17 cellular contexts compared by ENCODE assay signal in the genomic region with DNA sequence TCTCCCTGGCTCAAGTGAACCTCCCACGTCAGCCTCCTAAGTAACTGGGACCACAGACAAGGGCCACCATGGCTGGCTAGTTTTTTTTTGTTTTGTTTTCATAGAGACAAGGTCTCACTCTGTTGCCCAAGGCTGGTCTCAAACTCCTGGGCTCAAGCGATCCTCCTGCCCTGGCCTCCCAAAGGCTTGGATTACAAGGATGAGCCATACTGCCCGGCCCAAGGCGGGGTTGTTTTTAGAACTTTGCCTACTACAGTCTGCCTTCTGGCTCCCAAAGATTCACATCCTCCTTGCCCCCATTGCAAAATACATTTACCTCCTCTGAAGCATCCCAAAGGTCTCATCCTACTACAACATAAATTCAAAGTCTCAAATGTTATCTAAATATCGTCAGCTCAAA. TPM values are rescaled to one million over a fixed set of nuclear protein-coding genes. Genes with fewer than 3 reads are reported as not detected.
DNase-seq lines count a peak whose midpoint lies in the region; ATAC-seq, FAIRE-seq and TF ChIP-seq lines count a peak whose summit lies in the region.
"Had no signal": no experiment of that assay in that cellular context is flagged by ENCODE, and none has a peak within 500 bp of the region (broad histone marks: within the 10 kb centered on the region; RNA-seq: fewer than 3 reads in every experiment).

No MANE protein-coding gene starts in this region.

- H2AFZ ChIP-seq in H9 (ENCODE audit: low read length) = no peak overlapping the region

- no peak overlapping the region for H3T11ph ChIP-seq in H9 (ENCODE audit: low read length)

- no peaks in the 10 kb centered on the region for H3K36me3 Mint-ChIP-seq in activated CD8-positive, alpha-beta memory T cell treated with anti-CD3 and anti-CD28 coated beads, Interleukin-2, amount 10 ng/mL, durations not matched to agents 7 days and 5 days
- H3K36me3 Mint-ChIP-seq in H9 (ENCODE audit: insufficient read depth in 1 of 3, low read depth in 3 of 3) = no peaks in the 10 kb centered on the region
- H3K36me3 Mint-ChIP-seq in endodermal cell (ENCODE audit: low read depth) = no peaks in the 10 kb centered on the region
- H3K36me3 Mint-ChIP-seq: CD14-positive monocyte; CD4-positive, alpha-beta memory T cell had no signal

- H3K4me2 ChIP-seq in H9 (ENCODE audit: insufficient read depth, insufficient read length, low read length) = no peak overlapping the region
- H3K4me2 ChIP-seq: BLaER1 had no signal

- H3K9me3 ChIP-seq in H9 (ENCODE audit: control insufficient read depth, low read depth, low read length) = no peaks in the 10 kb centered on the region
- H3K9me3 ChIP-seq in endodermal cell (ENCODE audit: control insufficient read depth, low read length) = no peaks in the 10 kb centered on the region
- no peaks in the 10 kb centered on the region for H3K9me3 ChIP-seq in right lobe of liver
- H3K9me3 ChIP-seq in left lung = no peaks in the 10 kb centered on the region
- H3K9me3 ChIP-seq: BLaER1 had no signal

- H3K9ac ChIP-seq in H9 (ENCODE audit: extremely low read depth, insufficient read length, low read length) (no peak overlapping the region), endodermal cell (ENCODE audit: extremely low read depth, low read length, poor library complexity, severe bottlenecking) (no peak overlapping the region)
- H3K9ac ChIP-seq: BLaER1 had no signal

- H3K23ac ChIP-seq in H9 (ENCODE audit: insufficient read length, low read depth, low read length) = no peak overlapping the region

- H3K79me2 ChIP-seq in H9 (ENCODE audit: insufficient read depth, low read length) = no peaks in the 10 kb centered on the region

- FAIRE-seq in frontal cortex (lab: Jason Lieb, UNC) = no peak
- FAIRE-seq: HTR-8/SVneo had no signal

- no peak overlapping the region for H2BK120ac ChIP-seq in H9 (ENCODE audit: low read depth, low read length, poor library complexity, severe bottlenecking)

- no peaks in the 10 kb centered on the region for H3K79me1 ChIP-seq in H9 (ENCODE audit: insufficient read depth, low read depth, low read length, poor library complexity, severe bottlenecking)

- no peaks in the 10 kb centered on the region for H3K23me2 ChIP-seq in H9 (ENCODE audit: insufficient read length, low read depth, low read length, poor library complexity, severe bottlenecking)

- H3K14ac ChIP-seq in H9 (ENCODE audit: insufficient read depth, low read length) = no peak overlapping the region

- H4K91ac ChIP-seq in H9 (ENCODE audit: insufficient read length, low read depth, low read length) = no peak overlapping the region

- no peak overlapping the region for H3K56ac ChIP-seq in H9 (ENCODE audit: insufficient read length, low read depth, low read length)

- H2BK12ac ChIP-seq in H9 (ENCODE audit: insufficient read length, low read depth, low read length) = no peak overlapping the region

- H2AK5ac ChIP-seq in H9 (ENCODE audit: insufficient read length, low read length) = no peak overlapping the region

- intact Hi-C loops in right lobe of liver (cut with DNase I) (no loop called here), left lung (cut with DNase I) (no loop called here)

- H3K27me3 ChIP-seq in H9 (ENCODE audit: insufficient read depth, low read length) = no peaks in the 10 kb centered on the region
- no peaks in the 10 kb centered on the region for H3K27me3 ChIP-seq in endodermal cell (ENCODE audit: control insufficient read depth, insufficient read depth, low read length, poor library complexity, severe bottlenecking)
- H3K27me3 ChIP-seq in right lobe of liver = no peaks in the 10 kb centered on the region
- no peaks in the 10 kb centered on the region for H3K27me3 ChIP-seq in left lung
- H3K27me3 ChIP-seq: BLaER1 had no signal

- H4K8ac ChIP-seq in H9 (replicated peaks; ENCODE audit: insufficient read length, low read depth, low read length) = no peak overlapping the region

- H3K36me3 ChIP-seq in endodermal cell (ENCODE audit: control insufficient read depth, insufficient read depth, low read length) (no peaks in the 10 kb centered on the region), right lobe of liver (no peaks in the 10 kb centered on the region), left lung (no peaks in the 10 kb centered on the region)
- H3K36me3 ChIP-seq: BLaER1 had no signal

- H3K4me1 Mint-ChIP-seq in activated CD8-positive, alpha-beta memory T cell treated with anti-CD3 and anti-CD28 coated beads, Interleukin-2, amount 10 ng/mL, durations not matched to agents 7 days and 5 days = no peaks in the 10 kb centered on the region
- H3K4me1 Mint-ChIP-seq in H9 (peaks cover 21 to 26% of the 10 kb centered on the region in 2 experiments), endodermal cell (peaks cover 5% of the 10 kb centered on the region)
- H3K4me1 Mint-ChIP-seq: CD4-positive, alpha-beta memory T cell had no signal

- DNase-seq in activated CD8-positive, alpha-beta memory T cell treated with anti-CD3 and anti-CD28 coated beads, Interleukin-2, amount 10 ng/mL, durations not matched to agents 7 days and 5 days = peak; percentile 1
- DNase-seq in activated CD8-positive, alpha-beta memory T cell treated with anti-CD3 and anti-CD28 coated beads, Interleukin-2, amount 50 U/mL, for 48 hours = no peak
- peak; percentile 18 for DNase-seq in H9
- peak; percentile 12 for DNase-seq in endodermal cell
- DNase-seq in right lobe of liver = peak in 2 of 3 donors; percentile 11 to 25
- DNase-seq in left lung = no peak
- DNase-seq in stimulated activated CD4-positive, alpha-beta T cell treated with anti-CD3 and anti-CD28 coated beads, Interleukin-2, amount 100 ng/mL, for 24 hours = no peak
- DNase-seq in frontal cortex (ENCODE audit: low spot score in 2 of 2) = no peak
- DNase-seq: 8988T; CD4-positive, alpha-beta memory T cell; DMS79 treated with DMSO at 0.1 percent for 48 hours; GF-D8; GOT3; H7 had no signal

- no CpG with 5 or more reads among the region's 5 CpGs for WGBS in H9 (ENCODE audit: extremely low coverage, insufficient read length, low lambda C conversion rate)
- WGBS in endodermal cell (ENCODE audit: insufficient coverage in 1 of 2, insufficient read length in 1 of 2), 2 experiments = 88 to 94% methylated on average over 3 to 5 of the region's 5 CpGs
- 96% methylated on average over 4 of the region's 5 CpGs for WGBS in right lobe of liver (ENCODE audit: insufficient coverage, low coverage, low lambda C conversion rate, missing lambda C conversion rate)

- no peak for TF ChIP-seq CTCF in H9 (conservative IDR thresholded peaks at IDR 0.05)
- no peak for TF ChIP-seq CTCF in endodermal cell (conservative IDR thresholded peaks at IDR 0.05)
- no peak for TF ChIP-seq CTCF in right lobe of liver (IDR thresholded peaks at IDR 0.05)
- no peak for TF ChIP-seq CTCF in left lung (IDR thresholded peaks at IDR 0.05)

- no peak overlapping the region for H3K27ac ChIP-seq in H9 (ENCODE audit: insufficient read length, low read depth, low read length)
- no peak overlapping the region for H3K27ac ChIP-seq in endodermal cell (ENCODE audit: low read depth, low read length)
- H3K27ac ChIP-seq in right lobe of liver = no peak overlapping the region
- H3K27ac ChIP-seq in left lung = no peak overlapping the region
- H3K27ac ChIP-seq: BLaER1 had no signal

- TF ChIP-seq POLR2A in right lobe of liver (IDR thresholded peaks at IDR 0.05) = no peak

- no peaks in the 10 kb centered on the region; the same call in 1 of the 2 replicates for H3K4me1 ChIP-seq in H9 (ENCODE audit: insufficient read depth, low read length)
- H3K4me1 ChIP-seq in endodermal cell (ENCODE audit: control insufficient read depth, insufficient read depth, low read length) = no peaks in the 10 kb centered on the region
- no peaks in the 10 kb centered on the region for H3K4me1 ChIP-seq in right lobe of liver
- H3K4me1 ChIP-seq in left lung = no peaks in the 10 kb centered on the region
- H3K4me1 ChIP-seq: BLaER1 had no signal

- H2BK15ac ChIP-seq in H9 (ENCODE audit: low read depth, low read length) = no peak overlapping the region

- no peak overlapping the region for H3K27ac Mint-ChIP-seq in activated CD8-positive, alpha-beta memory T cell treated with anti-CD3 and anti-CD28 coated beads, Interleukin-2, amount 10 ng/mL, durations not matched to agents 7 days and 5 days
- H3K27ac Mint-ChIP-seq in H9 (no peak overlapping the region), endodermal cell (no peak overlapping the region)
- H3K27ac Mint-ChIP-seq: CD14-positive monocyte; CD4-positive, alpha-beta memory T cell had no signal

- no peak overlapping the region for H3K4me3 Mint-ChIP-seq in activated CD8-positive, alpha-beta memory T cell treated with anti-CD3 and anti-CD28 coated beads, Interleukin-2, amount 10 ng/mL, durations not matched to agents 7 days and 5 days
- H3K4me3 Mint-ChIP-seq in H9 (no peak overlapping the region), endodermal cell (no peak overlapping the region)
- H3K4me3 Mint-ChIP-seq: CD14-positive monocyte; CD4-positive, alpha-beta memory T cell had no signal

- no peak for ATAC-seq in activated CD8-positive, alpha-beta memory T cell treated with anti-CD3 and anti-CD28 coated beads, Interleukin-2, amount 10 ng/mL, durations not matched to agents 7 days and 5 days
- ATAC-seq in right lobe of liver = no peak
- ATAC-seq in left lung = no peak

- CTCF ChIA-PET in activated CD8-positive, alpha-beta memory T cell treated with anti-CD3 and anti-CD28 coated beads, Interleukin-2, amount 10 ng/mL, durations not matched to agents 7 days and 5 days (lab: Charles Lee) = interaction anchor here (1.2 kb wide), 1 partner anchor 11 kb away, joined by 3 read pairs; no protein-coding TSS in a partner anchor

- H3K4me3 ChIP-seq in endodermal cell (ENCODE audit: low read length) (no peak overlapping the region), right lobe of liver (no peak overlapping the region), left lung (no peak overlapping the region)
- H3K4me3 ChIP-seq: BLaER1 had no signal

- no peak overlapping the region for H2BK20ac ChIP-seq in H9 (ENCODE audit: low read depth, low read length, poor library complexity, severe bottlenecking)

- H3K9me3 Mint-ChIP-seq in activated CD8-positive, alpha-beta memory T cell treated with anti-CD3 and anti-CD28 coated beads, Interleukin-2, amount 10 ng/mL, durations not matched to agents 7 days and 5 days (ENCODE audit: low read depth) = no peaks in the 10 kb centered on the region
- no peaks in the 10 kb centered on the region for H3K9me3 Mint-ChIP-seq in H9
- no peaks in the 10 kb centered on the region for H3K9me3 Mint-ChIP-seq in endodermal cell
- H3K9me3 Mint-ChIP-seq: CD4-positive, alpha-beta memory T cell had no signal

- peaks cover 4% of the 10 kb centered on the region for H3K27me3 Mint-ChIP-seq in activated CD8-positive, alpha-beta memory T cell treated with anti-CD3 and anti-CD28 coated beads, Interleukin-2, amount 10 ng/mL, durations not matched to agents 7 days and 5 days
- H3K27me3 Mint-ChIP-seq in H9 (ENCODE audit: low read depth) (no peaks in the 10 kb centered on the region; the same call in none of the 2 replicates), endodermal cell (ENCODE audit: insufficient read depth) (no peaks in the 10 kb centered on the region)

- no peak overlapping the region for H3K4ac ChIP-seq in H9 (ENCODE audit: low read depth, low read length)

- H2BK5ac ChIP-seq in H9 (ENCODE audit: insufficient read length, low read length) = no peak overlapping the region

- no peak overlapping the region for H3K18ac ChIP-seq in H9 (ENCODE audit: insufficient read length, low read depth, low read length)

- H4K5ac ChIP-seq in H9 (ENCODE audit: insufficient read length, low read depth, low read length) = no peak overlapping the region

- H4K20me1 ChIP-seq in H9 (ENCODE audit: control insufficient read depth, insufficient read depth, insufficient read length) = no peaks in the 10 kb centered on the region
- H4K20me1 ChIP-seq: BLaER1 had no signal

RNA-seq across cellular contexts. Expression of gene PHOSPHO1, which starts 49.5 kb away (rescaled TPM):
- not detected for total RNA-seq in activated CD8-positive, alpha-beta memory T cell treated with anti-CD3 and anti-CD28 coated beads, Interleukin-2, amount 10 ng/mL, durations not matched to agents 7 days and 5 days
- total RNA-seq in H9 (2021) = 0.31 and 0.63 TPM in 2 replicates
- total RNA-seq in endodermal cell = 1 to 10 TPM in 1 of 2 donors, under 1 TPM in 1; 0.82 to 1.3 TPM
- polyA plus RNA-seq in endodermal cell (2013, experiment 1 of 2) = 0.43 TPM
- polyA plus RNA-seq in endodermal cell (2013, experiment 2 of 2) = 0.87 TPM
- under 1 TPM in 4 of 6 experiments, not detected in 2; 0.16 to 0.71 (median 0.41) TPM for total RNA-seq in right lobe of liver
- 1 to 10 TPM; 1.0 to 2.0 TPM for total RNA-seq in left lung
- total RNA-seq in frontal cortex = 1.6 TPM
- total RNA-seq: CD4-positive, alpha-beta memory T cell had no signal

Comparison
In these comparisons a context has a peak if more than half of its experiments do, and no peak if none do; other contexts are left out.
1. DNase-seq: peak in activated CD8-positive, alpha-beta memory T cell treated with anti-CD3 and anti-CD28 coated beads, Interleukin-2, amount 10 ng/mL, durations not matched to agents 7 days and 5 days (single experiment), H9 (single experiment), endodermal cell (single experiment) and right lobe of liver (2 of 3); none in activated CD8-positive, alpha-beta memory T cell treated with anti-CD3 and anti-CD28 coated beads, Interleukin-2, amount 50 U/mL, for 48 hours (single experiment), left lung (0 of 2), stimulated activated CD4-positive, alpha-beta T cell treated with anti-CD3 and anti-CD28 coated beads, Interleukin-2, amount 100 ng/mL, for 24 hours (0 of 2) and frontal cortex (0 of 2).